In genomic region chr13:27371932-27372331, GRCh38 we compare ENCODE assay signal across 14 cellular contexts.
"Had no signal": no experiment of that assay in that cellular context is flagged by ENCODE, and none has a peak within 500 bp of the region (broad histone marks: within the 10 kb centered on the region; RNA-seq: fewer than 3 reads in every experiment).

No MANE protein-coding gene starts in this region.

- H3K9ac ChIP-seq: neural progenitor cell had no signal

- DNase-seq: activated CD4-positive, alpha-beta T cell treated with anti-CD3 and anti-CD28 coated beads for 36 hours; activated CD8-positive, alpha-beta T cell treated with anti-CD3 and anti-CD28 coated beads for 36 hours; activated gamma-delta T cell; activated T-cell treated with anti-CD3 and anti-CD28 coated beads, Interleukin-2, amount 50 U/mL, for 4 hours; amniotic stem cell; left colon; lower lobe of right lung; stimulated activated naive CD8-positive, alpha-beta T cell treated with anti-CD3 and anti-CD28 coated beads, Interleukin-15, amount 100 ng/mL, for 72 hours; testis; upper lobe of right lung had no signal

- H3K4me1 Mint-ChIP-seq: mesothelial cell of epicardium had no signal

- H3K9me3 ChIP-seq: lower lobe of right lung, testis, upper lobe of right lung had no signal

- H3K27ac Mint-ChIP-seq: activated CD4-positive, alpha-beta T cell treated with anti-CD3 and anti-CD28 coated beads for 36 hours; activated CD8-positive, alpha-beta T cell treated with anti-CD3 and anti-CD28 coated beads for 36 hours; activated naive CD8-positive, alpha-beta T cell; mesothelial cell of epicardium; neural progenitor cell had no signal

- H3K4me3 ChIP-seq: lower lobe of right lung, neural progenitor cell, testis, upper lobe of right lung had no signal

- H3K4me1 ChIP-seq: neural progenitor cell had no signal

- H3K4me3 Mint-ChIP-seq: activated CD4-positive, alpha-beta T cell treated with anti-CD3 and anti-CD28 coated beads for 36 hours; activated CD8-positive, alpha-beta T cell treated with anti-CD3 and anti-CD28 coated beads for 36 hours; activated naive CD8-positive, alpha-beta T cell; activated T-cell treated with anti-CD3 and anti-CD28 coated beads, Interleukin-2, amount 50 U/mL, for 4 hours; mesothelial cell of epicardium; neural progenitor cell; stimulated activated naive CD8-positive, alpha-beta T cell treated with anti-CD3 and anti-CD28 coated beads, Interleukin-15, amount 100 ng/mL, for 72 hours had no signal

- H3K36me3 ChIP-seq: lower lobe of right lung, neural progenitor cell, upper lobe of right lung had no signal

- ATAC-seq: activated CD4-positive, alpha-beta T cell treated with anti-CD3 and anti-CD28 coated beads for 36 hours; activated CD8-positive, alpha-beta T cell treated with anti-CD3 and anti-CD28 coated beads for 36 hours; activated T-cell treated with anti-CD3 and anti-CD28 coated beads, Interleukin-2, amount 50 U/mL, for 4 hours; sciatic nerve; stimulated activated naive CD8-positive, alpha-beta T cell treated with anti-CD3 and anti-CD28 coated beads, Interleukin-15, amount 100 ng/mL, for 72 hours had no signal

- H3K27me3 ChIP-seq: testis had no signal

- H3K9me3 Mint-ChIP-seq: activated CD8-positive, alpha-beta T cell treated with anti-CD3 and anti-CD28 coated beads for 36 hours; activated T-cell treated with anti-CD3 and anti-CD28 coated beads, Interleukin-2, amount 50 U/mL, for 4 hours; stimulated activated naive CD8-positive, alpha-beta T cell treated with anti-CD3 and anti-CD28 coated beads, Interleukin-15, amount 100 ng/mL, for 72 hours had no signal

- H3K27ac ChIP-seq: lower lobe of right lung, neural progenitor cell, testis, upper lobe of right lung had no signal

- H3K36me3 Mint-ChIP-seq: activated naive CD8-positive, alpha-beta T cell; mesothelial cell of epicardium; neural progenitor cell had no signal
